19 cellular contexts compared by ENCODE assay signal in the genomic region with DNA sequence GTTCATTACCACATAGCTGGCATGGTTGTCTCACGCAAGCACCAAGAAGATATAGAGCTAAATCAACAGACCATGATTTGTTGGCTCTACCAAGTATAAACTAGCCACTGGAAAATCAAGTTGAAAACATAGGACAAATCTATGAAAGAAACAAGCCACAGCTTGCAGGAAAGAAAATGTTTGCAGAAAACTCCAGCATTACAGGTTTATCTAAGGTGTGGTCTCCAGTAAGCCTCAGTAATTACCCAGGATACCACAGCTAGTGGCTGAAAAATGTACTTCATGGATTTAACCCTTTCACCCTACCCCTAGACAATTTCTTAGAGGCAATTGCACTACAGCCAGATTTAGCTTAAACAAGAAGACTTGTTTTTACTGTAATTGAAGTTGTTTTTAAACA.
"Had no signal": no experiment of that assay in that cellular context is flagged by ENCODE, and none has a peak within 500 bp of the region (broad histone marks: within the 10 kb centered on the region; RNA-seq: fewer than 3 reads in every experiment).

No MANE protein-coding gene starts in this region.

- H3K4me1 Mint-ChIP-seq: activated B cell treated with CpG ODN at 0.5 μM for 24 hours; activated naive CD8-positive, alpha-beta T cell treated with anti-CD3 and anti-CD28 coated beads, Interleukin-2, amount 10 ng/mL, durations not matched to agents 7 days and 5 days; naive thymus-derived CD4-positive, alpha-beta T cell; stimulated activated naive B cell treated with anti-CD40 and anti-IgM and Interleukin-4, amounts not matched to agents 10 μg/mL and 1 μg/mL and 100 μg/mL, for 72 hours had no signal

- H3K4me1 ChIP-seq: body of pancreas, heart right ventricle, pancreas, spleen, upper lobe of right lung had no signal

- H3K36me3 ChIP-seq: heart right ventricle, pancreas, spleen, thoracic aorta, upper lobe of right lung had no signal

- ATAC-seq: body of pancreas; heart right ventricle; naive thymus-derived CD4-positive, alpha-beta T cell; pancreas; stimulated activated naive B cell treated with anti-CD40 and anti-IgM and Interleukin-4, amounts not matched to agents 10 μg/mL and 1 μg/mL and 100 μg/mL, for 72 hours; upper lobe of right lung had no signal

- H3K4me3 Mint-ChIP-seq: activated B cell treated with CpG ODN at 0.5 μM for 24 hours; activated CD4-positive, alpha-beta memory T cell treated with anti-CD3 and anti-CD28 coated beads for 36 hours; activated naive CD8-positive, alpha-beta T cell treated with anti-CD3 and anti-CD28 coated beads, Interleukin-2, amount 10 ng/mL, durations not matched to agents 7 days and 5 days; naive thymus-derived CD4-positive, alpha-beta T cell; stimulated activated naive B cell treated with anti-CD40 and anti-IgM and Interleukin-4, amounts not matched to agents 10 μg/mL and 1 μg/mL and 100 μg/mL, for 72 hours had no signal

- H3K9me3 ChIP-seq: body of pancreas, heart right ventricle, pancreas, spleen, thoracic aorta, upper lobe of right lung had no signal

- H3K4me3 ChIP-seq: body of pancreas, dorsolateral prefrontal cortex, heart right ventricle, pancreas, spleen, thoracic aorta, upper lobe of right lung had no signal

- H3K9me3 Mint-ChIP-seq: activated B cell treated with CpG ODN at 0.5 μM for 24 hours; activated CD4-positive, alpha-beta memory T cell treated with anti-CD3 and anti-CD28 coated beads for 36 hours; activated naive CD8-positive, alpha-beta T cell treated with anti-CD3 and anti-CD28 coated beads, Interleukin-2, amount 10 ng/mL, durations not matched to agents 7 days and 5 days had no signal

- H3K27me3 ChIP-seq: body of pancreas, dorsolateral prefrontal cortex, heart right ventricle, pancreas, spleen, upper lobe of right lung had no signal

- H3K36me3 Mint-ChIP-seq: activated CD4-positive, alpha-beta memory T cell treated with anti-CD3 and anti-CD28 coated beads for 36 hours; activated naive CD8-positive, alpha-beta T cell treated with anti-CD3 and anti-CD28 coated beads, Interleukin-2, amount 10 ng/mL, durations not matched to agents 7 days and 5 days; naive thymus-derived CD4-positive, alpha-beta T cell; stimulated activated naive B cell treated with anti-CD40 and anti-IgM and Interleukin-4, amounts not matched to agents 10 μg/mL and 1 μg/mL and 100 μg/mL, for 72 hours had no signal

- H3K27ac ChIP-seq: body of pancreas, dorsolateral prefrontal cortex, heart right ventricle, pancreas, spleen, thoracic aorta, upper lobe of right lung had no signal

- H3K27me3 Mint-ChIP-seq: activated B cell treated with CpG ODN at 0.5 μM for 24 hours; activated CD4-positive, alpha-beta memory T cell treated with anti-CD3 and anti-CD28 coated beads for 36 hours; activated naive CD8-positive, alpha-beta T cell treated with anti-CD3 and anti-CD28 coated beads, Interleukin-2, amount 10 ng/mL, durations not matched to agents 7 days and 5 days; stimulated activated naive B cell treated with anti-CD40 and anti-IgM and Interleukin-4, amounts not matched to agents 10 μg/mL and 1 μg/mL and 100 μg/mL, for 72 hours had no signal

- H3K27ac Mint-ChIP-seq: activated B cell treated with CpG ODN at 0.5 μM for 24 hours; activated CD4-positive, alpha-beta memory T cell treated with anti-CD3 and anti-CD28 coated beads for 36 hours; activated naive CD8-positive, alpha-beta T cell treated with anti-CD3 and anti-CD28 coated beads, Interleukin-2, amount 10 ng/mL, durations not matched to agents 7 days and 5 days; naive thymus-derived CD4-positive, alpha-beta T cell; stimulated activated naive B cell treated with anti-CD40 and anti-IgM and Interleukin-4, amounts not matched to agents 10 μg/mL and 1 μg/mL and 100 μg/mL, for 72 hours had no signal

- DNase-seq: activated B cell treated with CpG ODN at 0.5 μM for 24 hours; activated CD4-positive, alpha-beta memory T cell treated with anti-CD3 and anti-CD28 coated beads for 36 hours; activated CD4-positive, alpha-beta T cell treated with anti-CD3 and anti-CD28 coated beads for 4 hours; activated naive CD4-positive, alpha-beta T cell; activated naive CD8-positive, alpha-beta T cell treated with anti-CD3 and anti-CD28 coated beads, Interleukin-2, amount 10 ng/mL, durations not matched to agents 7 days and 5 days; activated T-cell treated with anti-CD3 and anti-CD28 coated beads for 4 hours; amygdala; body of pancreas; central memory CD4-positive, alpha-beta T cell; dorsolateral prefrontal cortex; erythroblast; heart right ventricle; mesenchymal stem cell; naive thymus-derived CD4-positive, alpha-beta T cell; pancreas; spleen; stimulated activated naive B cell treated with anti-CD40 and anti-IgM and Interleukin-4, amounts not matched to agents 10 μg/mL and 1 μg/mL and 100 μg/mL, for 72 hours; upper lobe of right lung had no signal
